Comparison of ENCODE assay signal across 1 cellular context in genomic region chr7:150399861-150400778, GRCh38.
A peak's percentile ranks its signal among the peaks of the same experiment; 100 is the strongest.
TF ChIP-seq lines count a peak whose summit lies in the region.

No MANE protein-coding gene starts in this region.

TF ChIP-seq in K562, 482 proteins besides CTCF, POLR2A, EP300 and RAD21 (continued from another document):
- TF ChIP-seq ZBTB11 (CRISPR knock-in tag; IDR thresholded peaks at IDR 0.05), result peak in 1 of 3 experiments; percentile 53; a peak in 1 of 6 replicates
- TF ChIP-seq GATAD2A (IDR thresholded peaks at IDR 0.05), result peak; percentile 39; the same call in 1 of the 2 replicates
- no peak for TF ChIP-seq MLX (CRISPR knock-in tag; conservative IDR thresholded peaks at IDR 0.05)
- TF ChIP-seq BHLHE40 (IDR thresholded peaks at IDR 0.05; ENCODE audit: low read length), result no peak; the same call in 1 of the 2 replicates
- no peak for TF ChIP-seq CEBPG (CRISPR knock-in tag; IDR thresholded peaks at IDR 0.05)
- TF ChIP-seq CEBPG (tag; conservative IDR thresholded peaks at IDR 0.05 in 1 of 2, IDR thresholded peaks at IDR 0.05 in 1 of 2), result no peak
- peak; percentile 85 for TF ChIP-seq JUND (IDR thresholded peaks at IDR 0.05; ENCODE audit: borderline replicate concordance, low read depth, low read length)
- TF ChIP-seq JUND (tag; IDR thresholded peaks at IDR 0.05; ENCODE audit: borderline replicate concordance, low read depth, low read length), result peak; percentile 96; the same call in 2 of the 3 replicates
- peak; percentile 82 to 92 for TF ChIP-seq MNT (conservative IDR thresholded peaks at IDR 0.05)
- peak; percentile 15 for TF ChIP-seq CBFA2T2 (conservative IDR thresholded peaks at IDR 0.05)
- TF ChIP-seq SNIP1 (IDR thresholded peaks at IDR 0.05; ENCODE audit: low read depth), result no peak
- peak; percentile 55; the same call in 1 of the 2 replicates for TF ChIP-seq SP1 (CRISPR knock-in tag; IDR thresholded peaks at IDR 0.05)
- TF ChIP-seq CREB1 (IDR thresholded peaks at IDR 0.05), result no peak; the same call in 1 of the 2 replicates
- TF ChIP-seq CREB1 (CRISPR knock-in tag; IDR thresholded peaks at IDR 0.05), result peak; percentile 45; the same call in 1 of the 2 replicates
- 0 out of 2 replicates have a peak, but pooled peaks have one; percentile 25 for TF ChIP-seq ZNF740 (CRISPR knock-in tag; IDR thresholded peaks at IDR 0.05)
- no peak for TF ChIP-seq ZNF740 (tag; IDR thresholded peaks at IDR 0.05)
- no peak for TF ChIP-seq SRSF3 (IDR thresholded peaks at IDR 0.05; ENCODE audit: insufficient read depth, low read length)
- peak; percentile 93 for TF ChIP-seq JUN (IDR thresholded peaks at IDR 0.05; ENCODE audit: borderline replicate concordance, low read depth, low read length)
- no peak for TF ChIP-seq JUN (CRISPR knock-in tag; IDR thresholded peaks at IDR 0.05; ENCODE audit: borderline replicate concordance)
- peak; percentile 67 for TF ChIP-seq BRD9 (IDR thresholded peaks at IDR 0.05; ENCODE audit: low read depth, partially characterized antibody)
- peak; percentile 45; the same call in 1 of the 2 replicates for TF ChIP-seq MECOM (CRISPR knock-in tag; IDR thresholded peaks at IDR 0.05)
- TF ChIP-seq NR0B1 (IDR thresholded peaks at IDR 0.05; ENCODE audit: partially characterized antibody), result no peak
- TF ChIP-seq MTA3 (IDR thresholded peaks at IDR 0.05; ENCODE audit: borderline replicate concordance), result peak; percentile 79
- peak; percentile 9; the same call in 1 of the 2 replicates for TF ChIP-seq ZNF263 (CRISPR knock-in tag; IDR thresholded peaks at IDR 0.05; ENCODE audit: borderline replicate concordance)
- no peak for TF ChIP-seq RREB1 (CRISPR knock-in tag; IDR thresholded peaks at IDR 0.05)
- peak; percentile 42 for TF ChIP-seq NEUROD1 (IDR thresholded peaks at IDR 0.05; ENCODE audit: borderline replicate concordance, low read depth, low read length, partially characterized antibody)
- TF ChIP-seq MAFG (tag; conservative IDR thresholded peaks at IDR 0.05), result peak; percentile 83
- 0 out of 2 replicates have a peak, but pooled peaks have one; percentile 46 for TF ChIP-seq ATF6 (CRISPR knock-in tag; IDR thresholded peaks at IDR 0.05)
- peak; percentile 7; the same call in 1 of the 2 replicates for TF ChIP-seq KLF1 (tag; IDR thresholded peaks at IDR 0.05)
- no peak for TF ChIP-seq ZNF764 (CRISPR knock-in tag; IDR thresholded peaks at IDR 0.05; ENCODE audit: low read depth)
- no peak for TF ChIP-seq ETV5 (CRISPR knock-in tag; IDR thresholded peaks at IDR 0.05; ENCODE audit: low read depth)
TF ChIP-seq in K562: peak in this region for 110.
